18 cellular contexts compared by ENCODE assay signal in the genomic region with DNA sequence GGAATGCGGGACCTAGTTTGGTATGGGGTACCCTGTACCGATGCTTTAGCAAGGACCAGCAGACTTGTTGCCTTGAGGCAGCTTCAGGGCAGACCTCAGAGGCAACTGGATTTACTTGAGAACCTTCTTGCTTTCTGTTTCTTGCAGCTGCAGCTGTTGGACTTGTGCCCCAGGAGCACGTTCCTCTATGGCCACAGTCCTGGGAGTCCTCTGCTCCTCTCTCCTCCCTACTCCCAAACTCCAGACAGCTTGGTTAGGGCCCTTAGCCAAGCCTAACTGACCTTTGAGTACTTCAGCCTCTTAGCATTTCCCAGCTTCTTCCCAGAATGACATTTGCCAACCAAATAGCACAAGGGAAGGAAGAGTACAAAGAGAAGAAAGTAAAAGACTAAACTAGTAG. TPM values are rescaled to one million over a fixed set of nuclear protein-coding genes. Genes with fewer than 3 reads are reported as not detected.
DNase-seq lines count a peak whose midpoint lies in the region; ATAC-seq and TF ChIP-seq lines count a peak whose summit lies in the region.
"Had no signal": no experiment of that assay in that cellular context is flagged by ENCODE, and none has a peak within 500 bp of the region (broad histone marks: within the 10 kb centered on the region; RNA-seq: fewer than 3 reads in every experiment).

No MANE protein-coding gene starts in this region.

- TF ChIP-seq EP300 in tibial nerve (IDR thresholded peaks at IDR 0.05), result peak in 1 of 2 donors; percentile 12

- peak overlapping the region in 1 of 5 donors; percentile 69 for H3K27ac ChIP-seq in adrenal gland
- peak overlapping the region in 1 of 4 donors; percentile 2 for H3K27ac ChIP-seq in tibial nerve

- H3K4me3 ChIP-seq in adrenal gland (no peak overlapping the region), foreskin fibroblast (ENCODE audit: low read depth in 1 of 2, low read length in 2 of 2) (no peak overlapping the region), mucosa of descending colon (no peak overlapping the region), tibial nerve (no peak overlapping the region), BE2C (ENCODE audit: low read depth, low read length) (no peak overlapping the region)

- DNase-seq in adrenal gland (peak in 6 of 7 donors; percentile 32 to 77 (median 48)), foreskin fibroblast (peak; percentile 44 to 72), mucosa of descending colon (peak; percentile 37 to 59 (median 47)), tibial nerve (ENCODE audit: low spot score in 2 of 2) (peak; percentile 47 to 53), BE2C (no peak), HEK293T (ENCODE audit: extremely low spot score) (no peak), NCI-H2029 treated with DMSO at 0.1 percent for 48 hours (lab: John Stamatoyannopoulos, UW) (no peak)
- DNase-seq: activated CD4-positive, alpha-beta T cell treated with anti-CD3 and anti-CD28 coated beads for 4 hours; activated T-cell treated with anti-CD3 and anti-CD28 coated beads, Interleukin-2, amount 50 U/mL, for 4 hours; CD4-positive, alpha-beta memory T cell; Karpas-422; NCI-H1694 treated with DMSO at 0.1 percent for 48 hours; NCI-H526 treated with DMSO at 0.1 percent for 48 hours; stimulated activated CD4-positive, alpha-beta T cell treated with anti-CD3 and anti-CD28 coated beads, Interleukin-4, amount 100 ng/mL, for 1 hour; stimulated activated naive B cell treated with anti-CD40 and anti-IgM and Interleukin-4, amounts not matched to agents 10 μg/mL and 1 μg/mL and 100 μg/mL, for 72 hours had no signal

- H3K27me3 ChIP-seq in adrenal gland (no peaks in the 10 kb centered on the region), tibial nerve (no peaks in the 10 kb centered on the region), BE2C (no peaks in the 10 kb centered on the region)

- POLR2A ChIA-PET in HEK293T (lab: Yijun Ruan, JAX), result no interaction called here

- H3K9me3 ChIP-seq in adrenal gland (replicated peaks in 1 of 3) (no peaks in the 10 kb centered on the region), mucosa of descending colon (no peaks in the 10 kb centered on the region), tibial nerve (no peaks in the 10 kb centered on the region), BE2C (no peaks in the 10 kb centered on the region)

- peak; percentile 40 for ATAC-seq in mucosa of descending colon
- no peak for ATAC-seq in GM18873 (IDR thresholded peaks at IDR 0.05; ENCODE audit: low FRiP score, unreplicated experiment)
- ATAC-seq: activated T-cell treated with anti-CD3 and anti-CD28 coated beads, Interleukin-2, amount 50 U/mL, for 4 hours; stimulated activated naive B cell treated with anti-CD40 and anti-IgM and Interleukin-4, amounts not matched to agents 10 μg/mL and 1 μg/mL and 100 μg/mL, for 72 hours had no signal

- H3K4me1 ChIP-seq in adrenal gland (replicated peaks in 1 of 2) (peaks cover 4 to 26% of the 10 kb centered on the region in 2 donors), mucosa of descending colon (ENCODE audit: low read depth) (no peaks in the 10 kb centered on the region), tibial nerve (peaks cover 0 to 42% (median 7%) of the 10 kb centered on the region in 4 donors), BE2C (peaks cover 9% of the 10 kb centered on the region)

- TF ChIP-seq POLR2A in adrenal gland (IDR thresholded peaks at IDR 0.05) (no peak), tibial nerve (IDR thresholded peaks at IDR 0.05) (no peak)

- peaks cover 0 to 83% of the 10 kb centered on the region in 2 donors for H3K36me3 ChIP-seq in adrenal gland (replicated peaks in 1 of 2)
- H3K36me3 ChIP-seq in mucosa of descending colon (ENCODE audit: low read depth), result peaks cover 15% of the 10 kb centered on the region
- H3K36me3 ChIP-seq in tibial nerve, result peaks cover 2 to 88% (median 40%) of the 10 kb centered on the region in 3 donors
- H3K36me3 ChIP-seq in BE2C, result peaks cover 91% of the 10 kb centered on the region

- intact Hi-C loops in adrenal gland (cut with DNase I), result no loop called here
- intact Hi-C loops in mucosa of descending colon (cut with DNase I, micrococcal nuclease), result no loop called here

- 70 to 82% (median 74%) methylated on average over 3 of the region's 3 CpGs for WGBS in adrenal gland, 4 donors
- WGBS in tibial nerve, 2 donors, result 31 to 57% methylated on average over 3 of the region's 3 CpGs

- CTCF ChIA-PET in HEK293T (lab: Yijun Ruan, JAX), result no interaction called here

- TF ChIP-seq CTCF in adrenal gland (IDR thresholded peaks at IDR 0.05), result no peak
- no peak for TF ChIP-seq CTCF in foreskin fibroblast (IDR thresholded peaks at IDR 0.05; ENCODE audit: low read depth, low read length)
- no peak for TF ChIP-seq CTCF in mucosa of descending colon (IDR thresholded peaks at IDR 0.05)
- no peak for TF ChIP-seq CTCF in tibial nerve (IDR thresholded peaks at IDR 0.05)
- TF ChIP-seq CTCF in BE2C (IDR thresholded peaks at IDR 0.05; ENCODE audit: low read depth, low read length), result no peak

TF ChIP-seq in HEK293T, 16 proteins besides CTCF, POLR2A, EP300 and RAD21:
- TF ChIP-seq NFRKB (IDR thresholded peaks at IDR 0.05) (no peak), L3MBTL2 (conservative IDR thresholded peaks at IDR 0.05) (no peak), FOXA1 (IDR thresholded peaks at IDR 0.05) (no peak), CTBP1 (IDR thresholded peaks at IDR 0.05; ENCODE audit: borderline replicate concordance) (no peak), FOXM1 (IDR thresholded peaks at IDR 0.05; ENCODE audit: borderline replicate concordance) (no peak), HDGF (IDR thresholded peaks at IDR 0.05; ENCODE audit: borderline replicate concordance) (no peak), ZNF384 (IDR thresholded peaks at IDR 0.05) (no peak)

RNA-seq across cellular contexts. Expression of a gene that starts 34.7 kb away (rescaled TPM):
- total RNA-seq in adrenal gland (not detected), mucosa of descending colon (not detected), tibial nerve (not detected)
- 10 to 100 TPM in 1 of 3 donors, under 1 TPM in 1, not detected in 1; 0.91 to 26.1 TPM for polyA plus RNA-seq in adrenal gland
- polyA plus RNA-seq in BE2C (2012; ENCODE audit: insufficient read depth, insufficient read length, low read depth), result not detected
- total RNA-seq: activated T-cell treated with anti-CD3 and anti-CD28 coated beads, Interleukin-2, amount 50 U/mL, for 4 hours; CD4-positive, alpha-beta memory T cell; endothelial cell of umbilical vein; T-helper 1 cell treated with Interleukin-12 subunit alpha and Interleukin-12 subunit beta and Interleukin-4 antibody, amounts not matched to agents 30 ng/mL and 1 ng/mL, for 36 hours had no signal
- polyA plus RNA-seq: CD4-positive, alpha-beta memory T cell; endothelial cell of umbilical vein had no signal

RNA-seq across cellular contexts. Expression of a gene that starts 47.5 kb away (rescaled TPM):
- total RNA-seq in adrenal gland (1 to 10 TPM; 1.3 to 6.5 (median 3.5) TPM), mucosa of descending colon (1 to 10 TPM; 1.4 to 3.1 (median 2.6) TPM), tibial nerve (1 to 10 TPM; 1.9 to 2.7 (median 2.4) TPM)
- polyA plus RNA-seq in adrenal gland, result 10 to 100 TPM in 1 of 3 donors, 1 to 10 TPM in 2; 4.4 to 13.8 (median 6.6) TPM
- not detected for polyA plus RNA-seq in BE2C (2012; ENCODE audit: insufficient read depth, insufficient read length, low read depth)

RNA-seq across cellular contexts. Expression of a gene that starts 47.8 kb away (rescaled TPM):
- 100 to 1,000 TPM; 165 to 340 (median 224) TPM for total RNA-seq in adrenal gland
- polyA plus RNA-seq in adrenal gland, result 100 to 1,000 TPM in 1 of 3 donors, 10 to 100 TPM in 2; 35.7 to 403 (median 73.2) TPM
- 100 to 1,000 TPM; 106 to 193 (median 127) TPM for total RNA-seq in mucosa of descending colon
- 100 to 1,000 TPM in 2 of 4 donors, 10 to 100 TPM in 2; 87.7 to 124 (median 101) TPM for total RNA-seq in tibial nerve
- 296 TPM for polyA plus RNA-seq in BE2C (2012; ENCODE audit: insufficient read depth, insufficient read length, low read depth)

Comparison
In these comparisons a context has a peak if more than half of its experiments do, and no peak if none do; other contexts are left out.
1. DNase-seq: peak in adrenal gland (6 of 7), foreskin fibroblast (2 of 2), mucosa of descending colon (3 of 3) and tibial nerve (2 of 2); none in BE2C (single experiment), HEK293T (single experiment) and NCI-H2029 treated with DMSO at 0.1 percent for 48 hours (single experiment).